8 cellular contexts compared by ENCODE assay signal in the genomic region with DNA sequence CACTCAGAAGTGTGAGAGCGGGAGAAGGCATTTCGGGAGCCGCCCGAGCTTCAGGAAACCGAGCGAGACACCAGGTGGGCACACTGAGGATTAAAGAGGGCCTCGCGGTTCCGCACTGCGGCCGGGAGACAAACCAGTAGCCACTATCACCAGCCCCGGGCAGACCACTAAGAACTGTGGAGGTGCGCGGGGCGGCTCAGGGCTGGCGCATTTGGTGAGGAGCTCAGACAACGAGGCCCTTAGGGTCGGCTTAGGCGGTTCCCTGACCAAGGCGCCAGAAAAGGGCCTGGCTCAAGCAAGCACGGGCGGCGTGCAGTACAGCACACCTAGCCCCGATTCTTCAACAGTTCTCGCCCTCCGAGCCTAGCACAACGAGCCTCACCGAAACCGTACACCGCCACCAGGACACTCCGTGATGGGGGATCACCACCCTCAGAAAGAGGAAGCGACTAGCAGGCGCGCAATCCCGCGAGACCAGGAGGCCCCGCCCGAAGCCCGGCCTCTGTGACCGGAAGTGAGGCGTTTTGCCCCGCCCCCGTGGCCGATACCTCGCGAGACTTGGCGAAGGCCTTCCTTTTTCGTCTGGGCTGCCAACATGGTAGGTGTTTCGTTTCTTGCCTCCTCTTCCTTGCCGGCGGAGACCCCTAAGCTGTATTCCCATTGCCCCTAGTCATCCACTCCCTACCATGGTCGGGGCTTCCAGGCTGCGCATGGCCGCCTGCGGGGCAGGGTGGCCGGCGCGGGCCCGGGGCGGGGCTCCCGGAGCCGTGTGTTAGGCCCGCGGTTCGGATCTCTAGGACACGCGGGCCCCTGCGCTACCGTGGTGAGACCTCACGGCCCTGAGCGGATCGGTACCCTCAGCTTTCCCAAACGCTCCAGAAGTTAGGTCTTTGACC. TPM values are rescaled to one million over a fixed set of nuclear protein-coding genes. Genes with fewer than 3 reads are reported as not detected.
DNase-seq lines count a peak whose midpoint lies in the region; ATAC-seq and TF ChIP-seq lines count a peak whose summit lies in the region.

A gene (plus strand): TSS at position 574 of the 896 bp plus-strand sequence. CDS start 22 bp downstream, at position 596.
A gene with protein sequence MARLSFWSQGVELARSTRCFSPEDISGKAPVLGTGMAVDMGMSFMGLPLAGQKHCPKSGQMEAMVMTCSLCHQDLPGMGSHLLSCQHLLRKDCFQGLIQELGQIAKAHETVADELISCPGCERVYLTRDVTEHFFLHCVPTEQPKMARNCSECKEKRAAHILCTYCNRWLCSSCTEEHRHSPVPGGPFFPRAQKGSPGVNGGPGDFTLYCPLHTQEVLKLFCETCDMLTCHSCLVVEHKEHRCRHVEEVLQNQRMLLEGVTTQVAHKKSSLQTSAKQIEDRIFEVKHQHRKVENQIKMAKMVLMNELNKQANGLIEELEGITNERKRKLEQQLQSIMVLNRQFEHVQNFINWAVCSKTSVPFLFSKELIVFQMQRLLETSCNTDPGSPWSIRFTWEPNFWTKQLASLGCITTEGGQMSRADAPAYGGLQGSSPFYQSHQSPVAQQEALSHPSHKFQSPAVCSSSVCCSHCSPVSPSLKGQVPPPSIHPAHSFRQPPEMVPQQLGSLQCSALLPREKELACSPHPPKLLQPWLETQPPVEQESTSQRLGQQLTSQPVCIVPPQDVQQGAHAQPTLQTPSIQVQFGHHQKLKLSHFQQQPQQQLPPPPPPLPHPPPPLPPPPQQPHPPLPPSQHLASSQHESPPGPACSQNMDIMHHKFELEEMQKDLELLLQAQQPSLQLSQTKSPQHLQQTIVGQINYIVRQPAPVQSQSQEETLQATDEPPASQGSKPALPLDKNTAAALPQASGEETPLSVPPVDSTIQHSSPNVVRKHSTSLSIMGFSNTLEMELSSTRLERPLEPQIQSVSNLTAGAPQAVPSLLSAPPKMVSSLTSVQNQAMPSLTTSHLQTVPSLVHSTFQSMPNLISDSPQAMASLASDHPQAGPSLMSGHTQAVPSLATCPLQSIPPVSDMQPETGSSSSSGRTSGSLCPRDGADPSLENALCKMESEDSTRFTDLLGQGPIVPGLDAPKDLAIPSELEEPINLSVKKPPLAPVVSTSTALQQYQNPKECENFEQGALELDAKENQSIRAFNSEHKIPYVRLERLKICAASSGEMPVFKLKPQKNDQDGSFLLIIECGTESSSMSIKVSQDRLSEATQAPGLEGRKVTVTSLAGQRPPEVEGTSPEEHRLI (N-terminal part only) (minus strand): TSS at position 447 of the 896 bp plus-strand sequence. CDS start 10,391 bp downstream, outside the sequence.

- peak within 1 kb of the TSS; percentile 95 for H3K27ac Mint-ChIP-seq in activated CD4-positive, alpha-beta T cell treated with anti-CD3 and anti-CD28 coated beads, Interleukin-2, amount 10 ng/mL, durations not matched to agents 24 days and 14 days

- DNase-seq in C1 segment of cervical spinal cord (lab: John Stamatoyannopoulos, UW): peak; percentile 82 to 97 (median 94)
- DNase-seq in NCI-H526 treated with DMSO at 0.1 percent for 48 hours (lab: John Stamatoyannopoulos, UW): peak; percentile 92
- DNase-seq in activated CD4-positive, alpha-beta T cell treated with anti-CD3 and anti-CD28 coated beads, Interleukin-2, amount 10 ng/mL, durations not matched to agents 24 days and 14 days: peak; percentile 100
- DNase-seq in colonic mucosa: peak; percentile 99
- DNase-seq in left lobe of liver (ENCODE audit: low spot score): peak; percentile 99
- DNase-seq in stimulated activated CD4-positive, alpha-beta T cell treated with anti-CD3 and anti-CD28 coated beads, Interleukin-2, amount 100 ng/mL, for 24 hours: peak; percentile 100

- peaks cover 12% of the 10 kb centered on the region for H3K36me3 ChIP-seq in colonic mucosa

- H3K9me3 Mint-ChIP-seq in activated CD4-positive, alpha-beta T cell treated with anti-CD3 and anti-CD28 coated beads, Interleukin-2, amount 10 ng/mL, durations not matched to agents 24 days and 14 days: no peaks in the 10 kb centered on the region

- peaks cover 30% of the 10 kb centered on the region for H3K4me1 Mint-ChIP-seq in activated CD4-positive, alpha-beta T cell treated with anti-CD3 and anti-CD28 coated beads, Interleukin-2, amount 10 ng/mL, durations not matched to agents 24 days and 14 days

- no peaks in the 10 kb centered on the region for H3K27me3 Mint-ChIP-seq in activated CD4-positive, alpha-beta T cell treated with anti-CD3 and anti-CD28 coated beads, Interleukin-2, amount 10 ng/mL, durations not matched to agents 24 days and 14 days

- H3K4me3 Mint-ChIP-seq in activated CD4-positive, alpha-beta T cell treated with anti-CD3 and anti-CD28 coated beads, Interleukin-2, amount 10 ng/mL, durations not matched to agents 24 days and 14 days: peak within 1 kb of the TSS; percentile 97

- no peaks in the 10 kb centered on the region for H3K27me3 ChIP-seq in colonic mucosa

- ATAC-seq in GM19351 (IDR thresholded peaks at IDR 0.05; ENCODE audit: unreplicated experiment) (peak; percentile 93), HG03520 (IDR thresholded peaks at IDR 0.05; ENCODE audit: unreplicated experiment) (peak; percentile 93), left lobe of liver (peak; percentile 97)

- no peaks in the 10 kb centered on the region for H3K9me3 ChIP-seq in colonic mucosa

- no peak for TF ChIP-seq CTCF in colonic mucosa (IDR thresholded peaks at IDR 0.05)

- H3K36me3 Mint-ChIP-seq in activated CD4-positive, alpha-beta T cell treated with anti-CD3 and anti-CD28 coated beads, Interleukin-2, amount 10 ng/mL, durations not matched to agents 24 days and 14 days (ENCODE audit: low read depth): peaks cover 59% of the 10 kb centered on the region

- intact Hi-C loops in activated CD4-positive, alpha-beta T cell treated with anti-CD3 and anti-CD28 coated beads, Interleukin-2, amount 10 ng/mL, durations not matched to agents 24 days and 14 days (cut with micrococcal nuclease): loop anchor here (1.0 to 10.0 kb wide), 9 partner anchors 70 to 1772 kb away; a partner anchor contains a TSS
- intact Hi-C loops in colonic mucosa (cut with DNase I): loop anchor here (2.0 kb wide), 1 partner anchor 188 kb away; no protein-coding TSS in a partner anchor

- H3K4me1 ChIP-seq in colonic mucosa: peaks cover 15% of the 10 kb centered on the region

- H3K4me3 ChIP-seq in colonic mucosa: peak within 1 kb of the TSS; percentile 76

- peak within 1 kb of the TSS; percentile 99 for H3K27ac ChIP-seq in colonic mucosa

- peak within 1 kb of the TSS; percentile 99 for H3K9ac ChIP-seq in colonic mucosa (ENCODE audit: low read depth in 2 of 2, low read length in 2 of 2)

RNA-seq across cellular contexts. Expression of the first gene that starts in this region (rescaled TPM):
- 738 and 745 TPM in 2 replicates for total RNA-seq in activated CD4-positive, alpha-beta T cell treated with anti-CD3 and anti-CD28 coated beads, Interleukin-2, amount 10 ng/mL, durations not matched to agents 24 days and 14 days
- total RNA-seq in colonic mucosa: 1,000 to 10,000 TPM in 1 of 2 donors, 100 to 1,000 TPM in 1; 701 to 1,045 TPM
- 215 TPM for total RNA-seq in left lobe of liver

RNA-seq across cellular contexts. Expression of the second gene that starts in this region (rescaled TPM):
- 11.9 and 13.4 TPM in 2 replicates for total RNA-seq in activated CD4-positive, alpha-beta T cell treated with anti-CD3 and anti-CD28 coated beads, Interleukin-2, amount 10 ng/mL, durations not matched to agents 24 days and 14 days
- total RNA-seq in colonic mucosa (10 to 100 TPM in 1 of 2 donors, 1 to 10 TPM in 1; 5.9 to 10.6 TPM), left lobe of liver (13.3 TPM)

Comparison
In these comparisons a context has a peak if more than half of its experiments do, and no peak if none do; other contexts are left out.
1. Peak in every context shown above with its lines: DNase-seq, ATAC-seq, H3K4me3 ChIP-seq and H3K27ac ChIP-seq.